Comparison of ENCODE assay signal across 1 cellular context in the genomic region with DNA sequence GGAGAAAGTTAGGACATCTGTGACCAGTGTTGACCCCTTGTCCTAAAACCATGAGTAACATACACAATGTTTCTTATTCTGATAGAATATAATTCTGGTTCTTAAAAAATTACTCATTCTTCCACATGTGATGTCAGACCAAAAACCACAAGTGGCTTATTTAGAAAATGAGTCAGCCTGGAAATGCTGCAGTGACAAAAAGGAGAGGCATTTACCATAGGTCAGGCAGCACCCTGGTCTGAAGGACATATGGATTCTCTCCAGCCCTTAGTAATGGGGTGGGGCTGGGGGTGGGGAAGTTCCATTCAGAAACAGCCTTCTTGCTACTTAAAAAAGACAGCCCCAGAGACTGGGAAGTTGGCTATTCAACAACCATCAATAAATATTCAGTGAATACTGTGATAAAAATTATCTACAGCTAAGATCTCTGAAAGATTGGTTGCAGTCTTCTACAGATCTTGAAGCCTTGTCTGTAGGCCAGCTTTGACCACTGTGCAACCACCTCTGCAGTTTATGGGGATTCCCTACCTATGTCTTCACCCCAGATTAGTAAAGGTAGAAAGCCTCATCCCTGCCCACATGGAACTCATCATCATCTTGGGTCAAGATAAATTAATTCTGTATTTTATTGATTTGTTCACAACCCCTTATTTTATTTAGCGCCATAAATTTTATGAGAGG.
TF ChIP-seq lines count a peak whose summit lies in the region.

No MANE protein-coding gene starts in this region.

TF ChIP-seq in GM12878, 131 proteins besides CTCF, POLR2A, EP300 and RAD21 (continued from another document and continues in another):
- TF ChIP-seq, protein P1, sequence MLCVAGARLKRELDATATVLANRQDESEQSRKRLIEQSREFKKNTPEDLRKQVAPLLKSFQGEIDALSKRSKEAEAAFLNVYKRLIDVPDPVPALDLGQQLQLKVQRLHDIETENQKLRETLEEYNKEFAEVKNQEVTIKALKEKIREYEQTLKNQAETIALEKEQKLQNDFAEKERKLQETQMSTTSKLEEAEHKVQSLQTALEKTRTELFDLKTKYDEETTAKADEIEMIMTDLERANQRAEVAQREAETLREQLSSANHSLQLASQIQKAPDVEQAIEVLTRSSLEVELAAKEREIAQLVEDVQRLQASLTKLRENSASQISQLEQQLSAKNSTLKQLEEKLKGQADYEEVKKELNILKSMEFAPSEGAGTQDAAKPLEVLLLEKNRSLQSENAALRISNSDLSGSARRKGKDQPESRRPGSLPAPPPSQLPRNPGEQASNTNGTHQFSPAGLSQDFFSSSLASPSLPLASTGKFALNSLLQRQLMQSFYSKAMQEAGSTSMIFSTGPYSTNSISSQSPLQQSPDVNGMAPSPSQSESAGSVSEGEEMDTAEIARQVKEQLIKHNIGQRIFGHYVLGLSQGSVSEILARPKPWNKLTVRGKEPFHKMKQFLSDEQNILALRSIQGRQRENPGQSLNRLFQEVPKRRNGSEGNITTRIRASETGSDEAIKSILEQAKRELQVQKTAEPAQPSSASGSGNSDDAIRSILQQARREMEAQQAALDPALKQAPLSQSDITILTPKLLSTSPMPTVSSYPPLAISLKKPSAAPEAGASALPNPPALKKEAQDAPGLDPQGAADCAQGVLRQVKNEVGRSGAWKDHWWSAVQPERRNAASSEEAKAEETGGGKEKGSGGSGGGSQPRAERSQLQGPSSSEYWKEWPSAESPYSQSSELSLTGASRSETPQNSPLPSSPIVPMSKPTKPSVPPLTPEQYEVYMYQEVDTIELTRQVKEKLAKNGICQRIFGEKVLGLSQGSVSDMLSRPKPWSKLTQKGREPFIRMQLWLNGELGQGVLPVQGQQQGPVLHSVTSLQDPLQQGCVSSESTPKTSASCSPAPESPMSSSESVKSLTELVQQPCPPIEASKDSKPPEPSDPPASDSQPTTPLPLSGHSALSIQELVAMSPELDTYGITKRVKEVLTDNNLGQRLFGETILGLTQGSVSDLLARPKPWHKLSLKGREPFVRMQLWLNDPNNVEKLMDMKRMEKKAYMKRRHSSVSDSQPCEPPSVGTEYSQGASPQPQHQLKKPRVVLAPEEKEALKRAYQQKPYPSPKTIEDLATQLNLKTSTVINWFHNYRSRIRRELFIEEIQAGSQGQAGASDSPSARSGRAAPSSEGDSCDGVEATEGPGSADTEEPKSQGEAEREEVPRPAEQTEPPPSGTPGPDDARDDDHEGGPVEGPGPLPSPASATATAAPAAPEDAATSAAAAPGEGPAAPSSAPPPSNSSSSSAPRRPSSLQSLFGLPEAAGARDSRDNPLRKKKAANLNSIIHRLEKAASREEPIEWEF (IDR thresholded peaks at IDR 0.05; ENCODE audit: insufficient replicate concordance, low read depth, low read length): no peak
- no peak for TF ChIP-seq POLR2AphosphoS5 (IDR thresholded peaks at IDR 0.05; ENCODE audit: low read length)
- 0 out of 2 replicates have a peak, but pooled peaks have one; percentile 39 for TF ChIP-seq PAX5 (IDR thresholded peaks at IDR 0.05; ENCODE audit: borderline replicate concordance, low read depth, low read length)
- TF ChIP-seq, protein P2, sequence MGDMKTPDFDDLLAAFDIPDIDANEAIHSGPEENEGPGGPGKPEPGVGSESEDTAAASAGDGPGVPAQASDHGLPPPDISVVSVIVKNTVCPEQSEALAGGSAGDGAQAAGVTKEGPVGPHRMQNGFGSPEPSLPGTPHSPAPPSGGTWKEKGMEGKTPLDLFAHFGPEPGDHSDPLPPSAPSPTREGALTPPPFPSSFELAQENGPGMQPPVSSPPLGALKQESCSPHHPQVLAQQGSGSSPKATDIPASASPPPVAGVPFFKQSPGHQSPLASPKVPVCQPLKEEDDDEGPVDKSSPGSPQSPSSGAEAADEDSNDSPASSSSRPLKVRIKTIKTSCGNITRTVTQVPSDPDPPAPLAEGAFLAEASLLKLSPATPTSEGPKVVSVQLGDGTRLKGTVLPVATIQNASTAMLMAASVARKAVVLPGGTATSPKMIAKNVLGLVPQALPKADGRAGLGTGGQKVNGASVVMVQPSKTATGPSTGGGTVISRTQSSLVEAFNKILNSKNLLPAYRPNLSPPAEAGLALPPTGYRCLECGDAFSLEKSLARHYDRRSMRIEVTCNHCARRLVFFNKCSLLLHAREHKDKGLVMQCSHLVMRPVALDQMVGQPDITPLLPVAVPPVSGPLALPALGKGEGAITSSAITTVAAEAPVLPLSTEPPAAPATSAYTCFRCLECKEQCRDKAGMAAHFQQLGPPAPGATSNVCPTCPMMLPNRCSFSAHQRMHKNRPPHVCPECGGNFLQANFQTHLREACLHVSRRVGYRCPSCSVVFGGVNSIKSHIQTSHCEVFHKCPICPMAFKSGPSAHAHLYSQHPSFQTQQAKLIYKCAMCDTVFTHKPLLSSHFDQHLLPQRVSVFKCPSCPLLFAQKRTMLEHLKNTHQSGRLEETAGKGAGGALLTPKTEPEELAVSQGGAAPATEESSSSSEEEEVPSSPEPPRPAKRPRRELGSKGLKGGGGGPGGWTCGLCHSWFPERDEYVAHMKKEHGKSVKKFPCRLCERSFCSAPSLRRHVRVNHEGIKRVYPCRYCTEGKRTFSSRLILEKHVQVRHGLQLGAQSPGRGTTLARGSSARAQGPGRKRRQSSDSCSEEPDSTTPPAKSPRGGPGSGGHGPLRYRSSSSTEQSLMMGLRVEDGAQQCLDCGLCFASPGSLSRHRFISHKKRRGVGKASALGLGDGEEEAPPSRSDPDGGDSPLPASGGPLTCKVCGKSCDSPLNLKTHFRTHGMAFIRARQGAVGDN (IDR thresholded peaks at IDR 0.05): no peak
- TF ChIP-seq ESRRA (IDR thresholded peaks at IDR 0.05; ENCODE audit: low read length): no peak
- peak; percentile 85 for TF ChIP-seq IKZF1 (conservative IDR thresholded peaks at IDR 0.05)
- peak; percentile 85 to 88 for TF ChIP-seq IKZF2 (IDR thresholded peaks at IDR 0.05)
- peak; percentile 97 for TF ChIP-seq RUNX3 (IDR thresholded peaks at IDR 0.05; ENCODE audit: low read length)
- no peak for TF ChIP-seq ZNF274 (IDR thresholded peaks at IDR 0.05; ENCODE audit: insufficient read depth, insufficient read length)
- TF ChIP-seq SPI1 (IDR thresholded peaks at IDR 0.05; ENCODE audit: borderline replicate concordance, insufficient read depth, low read depth, low read length): no peak
- no peak for TF ChIP-seq ZSCAN29 (IDR thresholded peaks at IDR 0.05)
- TF ChIP-seq BHLHE40 (IDR thresholded peaks at IDR 0.05; ENCODE audit: borderline replicate concordance in 1 of 2, low read depth in 2 of 2, low read length in 1 of 2): peak; percentile 33; a peak in 1 of 4 replicates
- TF ChIP-seq HDGF (IDR thresholded peaks at IDR 0.05): no peak
- no peak for TF ChIP-seq WRNIP1 (IDR thresholded peaks at IDR 0.05; ENCODE audit: borderline replicate concordance, low read depth, low read length)
- TF ChIP-seq FOXK2 (IDR thresholded peaks at IDR 0.05): no peak
- no peak for TF ChIP-seq CBX5 (IDR thresholded peaks at IDR 0.05; ENCODE audit: low read depth)
- TF ChIP-seq, protein P3, sequence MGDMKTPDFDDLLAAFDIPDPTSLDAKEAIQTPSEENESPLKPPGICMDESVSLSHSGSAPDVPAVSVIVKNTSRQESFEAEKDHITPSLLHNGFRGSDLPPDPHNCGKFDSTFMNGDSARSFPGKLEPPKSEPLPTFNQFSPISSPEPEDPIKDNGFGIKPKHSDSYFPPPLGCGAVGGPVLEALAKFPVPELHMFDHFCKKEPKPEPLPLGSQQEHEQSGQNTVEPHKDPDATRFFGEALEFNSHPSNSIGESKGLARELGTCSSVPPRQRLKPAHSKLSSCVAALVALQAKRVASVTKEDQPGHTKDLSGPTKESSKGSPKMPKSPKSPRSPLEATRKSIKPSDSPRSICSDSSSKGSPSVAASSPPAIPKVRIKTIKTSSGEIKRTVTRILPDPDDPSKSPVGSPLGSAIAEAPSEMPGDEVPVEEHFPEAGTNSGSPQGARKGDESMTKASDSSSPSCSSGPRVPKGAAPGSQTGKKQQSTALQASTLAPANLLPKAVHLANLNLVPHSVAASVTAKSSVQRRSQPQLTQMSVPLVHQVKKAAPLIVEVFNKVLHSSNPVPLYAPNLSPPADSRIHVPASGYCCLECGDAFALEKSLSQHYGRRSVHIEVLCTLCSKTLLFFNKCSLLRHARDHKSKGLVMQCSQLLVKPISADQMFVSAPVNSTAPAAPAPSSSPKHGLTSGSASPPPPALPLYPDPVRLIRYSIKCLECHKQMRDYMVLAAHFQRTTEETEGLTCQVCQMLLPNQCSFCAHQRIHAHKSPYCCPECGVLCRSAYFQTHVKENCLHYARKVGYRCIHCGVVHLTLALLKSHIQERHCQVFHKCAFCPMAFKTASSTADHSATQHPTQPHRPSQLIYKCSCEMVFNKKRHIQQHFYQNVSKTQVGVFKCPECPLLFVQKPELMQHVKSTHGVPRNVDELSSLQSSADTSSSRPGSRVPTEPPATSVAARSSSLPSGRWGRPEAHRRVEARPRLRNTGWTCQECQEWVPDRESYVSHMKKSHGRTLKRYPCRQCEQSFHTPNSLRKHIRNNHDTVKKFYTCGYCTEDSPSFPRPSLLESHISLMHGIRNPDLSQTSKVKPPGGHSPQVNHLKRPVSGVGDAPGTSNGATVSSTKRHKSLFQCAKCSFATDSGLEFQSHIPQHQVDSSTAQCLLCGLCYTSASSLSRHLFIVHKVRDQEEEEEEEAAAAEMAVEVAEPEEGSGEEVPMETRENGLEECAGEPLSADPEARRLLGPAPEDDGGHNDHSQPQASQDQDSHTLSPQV (IDR thresholded peaks at IDR 0.05): no peak
- TF ChIP-seq, protein P4, sequence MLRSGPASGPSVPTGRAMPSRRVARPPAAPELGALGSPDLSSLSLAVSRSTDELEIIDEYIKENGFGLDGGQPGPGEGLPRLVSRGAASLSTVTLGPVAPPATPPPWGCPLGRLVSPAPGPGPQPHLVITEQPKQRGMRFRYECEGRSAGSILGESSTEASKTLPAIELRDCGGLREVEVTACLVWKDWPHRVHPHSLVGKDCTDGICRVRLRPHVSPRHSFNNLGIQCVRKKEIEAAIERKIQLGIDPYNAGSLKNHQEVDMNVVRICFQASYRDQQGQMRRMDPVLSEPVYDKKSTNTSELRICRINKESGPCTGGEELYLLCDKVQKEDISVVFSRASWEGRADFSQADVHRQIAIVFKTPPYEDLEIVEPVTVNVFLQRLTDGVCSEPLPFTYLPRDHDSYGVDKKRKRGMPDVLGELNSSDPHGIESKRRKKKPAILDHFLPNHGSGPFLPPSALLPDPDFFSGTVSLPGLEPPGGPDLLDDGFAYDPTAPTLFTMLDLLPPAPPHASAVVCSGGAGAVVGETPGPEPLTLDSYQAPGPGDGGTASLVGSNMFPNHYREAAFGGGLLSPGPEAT (IDR thresholded peaks at IDR 0.05; ENCODE audit: low read depth): peak; percentile 54
- no peak for TF ChIP-seq SMAD5 (IDR thresholded peaks at IDR 0.05; ENCODE audit: low read depth)
- 0 out of 2 replicates have a peak, but pooled peaks have one; percentile 21 for TF ChIP-seq TCF7 (IDR thresholded peaks at IDR 0.05; ENCODE audit: borderline replicate concordance)
- TF ChIP-seq ZNF207 (IDR thresholded peaks at IDR 0.05; ENCODE audit: borderline replicate concordance): no peak
- TF ChIP-seq SMAD1 (IDR thresholded peaks at IDR 0.05; ENCODE audit: low read depth, partially characterized antibody): no peak
- TF ChIP-seq JUNB (IDR thresholded peaks at IDR 0.05): peak; percentile 95
- TF ChIP-seq ZBED1 (IDR thresholded peaks at IDR 0.05; ENCODE audit: borderline replicate concordance): peak; percentile 80; the same call in 1 of the 2 replicates
- TF ChIP-seq NFYA (IDR thresholded peaks at IDR 0.05; ENCODE audit: borderline replicate concordance, low read depth, low read length): no peak
- TF ChIP-seq, protein P5, sequence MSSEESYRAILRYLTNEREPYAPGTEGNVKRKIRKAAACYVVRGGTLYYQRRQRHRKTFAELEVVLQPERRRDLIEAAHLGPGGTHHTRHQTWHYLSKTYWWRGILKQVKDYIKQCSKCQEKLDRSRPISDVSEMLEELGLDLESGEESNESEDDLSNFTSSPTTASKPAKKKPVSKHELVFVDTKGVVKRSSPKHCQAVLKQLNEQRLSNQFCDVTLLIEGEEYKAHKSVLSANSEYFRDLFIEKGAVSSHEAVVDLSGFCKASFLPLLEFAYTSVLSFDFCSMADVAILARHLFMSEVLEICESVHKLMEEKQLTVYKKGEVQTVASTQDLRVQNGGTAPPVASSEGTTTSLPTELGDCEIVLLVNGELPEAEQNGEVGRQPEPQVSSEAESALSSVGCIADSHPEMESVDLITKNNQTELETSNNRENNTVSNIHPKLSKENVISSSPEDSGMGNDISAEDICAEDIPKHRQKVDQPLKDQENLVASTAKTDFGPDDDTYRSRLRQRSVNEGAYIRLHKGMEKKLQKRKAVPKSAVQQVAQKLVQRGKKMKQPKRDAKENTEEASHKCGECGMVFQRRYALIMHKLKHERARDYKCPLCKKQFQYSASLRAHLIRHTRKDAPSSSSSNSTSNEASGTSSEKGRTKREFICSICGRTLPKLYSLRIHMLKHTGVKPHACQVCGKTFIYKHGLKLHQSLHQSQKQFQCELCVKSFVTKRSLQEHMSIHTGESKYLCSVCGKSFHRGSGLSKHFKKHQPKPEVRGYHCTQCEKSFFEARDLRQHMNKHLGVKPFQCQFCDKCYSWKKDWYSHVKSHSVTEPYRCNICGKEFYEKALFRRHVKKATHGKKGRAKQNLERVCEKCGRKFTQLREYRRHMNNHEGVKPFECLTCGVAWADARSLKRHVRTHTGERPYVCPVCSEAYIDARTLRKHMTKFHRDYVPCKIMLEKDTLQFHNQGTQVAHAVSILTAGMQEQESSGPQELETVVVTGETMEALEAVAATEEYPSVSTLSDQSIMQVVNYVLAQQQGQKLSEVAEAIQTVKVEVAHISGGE (CRISPR knock-in tag; IDR thresholded peaks at IDR 0.05): no peak
- TF ChIP-seq ZNF217 (IDR thresholded peaks at IDR 0.05): no peak
- TF ChIP-seq MEF2B (IDR thresholded peaks at IDR 0.05; ENCODE audit: partially characterized antibody, poor library complexity, severe bottlenecking): peak; percentile 60
- TF ChIP-seq EGR1 (IDR thresholded peaks at IDR 0.05; ENCODE audit: borderline replicate concordance in 1 of 2, low read depth in 2 of 2, low read length in 2 of 2): no peak
- TF ChIP-seq PML (IDR thresholded peaks at IDR 0.05; ENCODE audit: low read length): no peak
- no peak for TF ChIP-seq FOS (IDR thresholded peaks at IDR 0.05; ENCODE audit: borderline replicate concordance, extremely low read depth, insufficient read length)
- TF ChIP-seq EZH2 (IDR thresholded peaks at IDR 0.05; ENCODE audit: borderline replicate concordance, control insufficient read depth, low read depth, low read length): no peak
- no peak for TF ChIP-seq MXI1 (IDR thresholded peaks at IDR 0.05; ENCODE audit: low read depth, low read length)
- TF ChIP-seq, protein P6, sequence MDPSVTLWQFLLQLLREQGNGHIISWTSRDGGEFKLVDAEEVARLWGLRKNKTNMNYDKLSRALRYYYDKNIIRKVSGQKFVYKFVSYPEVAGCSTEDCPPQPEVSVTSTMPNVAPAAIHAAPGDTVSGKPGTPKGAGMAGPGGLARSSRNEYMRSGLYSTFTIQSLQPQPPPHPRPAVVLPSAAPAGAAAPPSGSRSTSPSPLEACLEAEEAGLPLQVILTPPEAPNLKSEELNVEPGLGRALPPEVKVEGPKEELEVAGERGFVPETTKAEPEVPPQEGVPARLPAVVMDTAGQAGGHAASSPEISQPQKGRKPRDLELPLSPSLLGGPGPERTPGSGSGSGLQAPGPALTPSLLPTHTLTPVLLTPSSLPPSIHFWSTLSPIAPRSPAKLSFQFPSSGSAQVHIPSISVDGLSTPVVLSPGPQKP (IDR thresholded peaks at IDR 0.05; ENCODE audit: low read depth, low read length): no peak
- TF ChIP-seq YY1 (IDR thresholded peaks at IDR 0.05; ENCODE audit: low read depth, low read length): 0 out of 2 replicates have a peak, but pooled peaks have one; percentile 8
